ENCODE assay signal across 17 cellular contexts in the genomic region with DNA sequence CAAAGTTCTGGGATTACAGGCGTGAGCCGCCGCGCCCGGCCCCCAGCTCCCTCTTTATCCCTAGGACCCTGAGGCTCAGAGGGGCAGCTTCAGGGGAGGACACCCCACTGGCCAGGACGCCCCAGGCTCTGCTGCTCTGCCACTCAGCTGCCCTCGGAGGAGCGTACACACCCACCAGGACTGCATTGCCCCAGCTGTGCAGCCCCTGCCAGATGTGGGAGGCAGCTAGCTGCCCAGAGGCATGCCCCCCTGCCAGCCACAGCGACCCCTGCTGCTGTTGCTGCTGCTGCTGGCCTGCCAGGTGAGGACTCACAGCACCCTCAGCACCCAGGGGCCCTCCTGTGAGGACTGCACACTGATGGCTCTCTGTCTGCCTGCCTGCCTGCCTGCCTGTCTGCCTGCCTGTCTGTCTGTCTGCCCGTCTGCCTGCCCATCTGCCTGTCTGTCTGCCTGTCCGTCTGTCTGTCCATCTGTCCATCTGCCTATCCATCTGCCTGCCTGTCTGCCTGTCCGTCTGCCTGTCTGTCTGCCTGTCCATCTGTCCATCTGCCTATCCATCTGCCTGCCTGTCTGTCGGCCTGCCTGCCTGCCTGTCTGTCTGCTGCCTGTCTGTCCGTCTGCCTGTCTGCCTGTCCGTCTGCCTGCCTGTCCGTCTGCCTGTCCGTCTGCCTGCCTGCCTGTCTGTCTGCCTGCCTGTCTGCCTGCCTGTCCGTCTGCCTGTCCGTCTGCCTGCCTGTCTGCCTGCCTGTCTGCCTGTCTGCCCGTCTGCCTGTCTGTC. TPM values are rescaled to one million over a fixed set of nuclear protein-coding genes. Genes with fewer than 3 reads are reported as not detected.
A peak's percentile ranks its signal among the peaks of the same experiment; 100 is the strongest.
DNase-seq lines count a peak whose midpoint lies in the region; ATAC-seq and TF ChIP-seq lines count a peak whose summit lies in the region.
"Had no signal": no experiment of that assay in that cellular context is flagged by ENCODE, and none has a peak within 500 bp of the region (broad histone marks: within the 10 kb centered on the region; RNA-seq: fewer than 3 reads in every experiment).

No MANE protein-coding gene starts in this region.

- no peak overlapping the region for H3K27ac ChIP-seq in RWPE1
- no peak overlapping the region for H3K27ac ChIP-seq in foreskin keratinocyte

- no peaks in the 10 kb centered on the region for H3K9me3 Mint-ChIP-seq in osteocyte (ENCODE audit: unreplicated experiment)
- no peaks in the 10 kb centered on the region for H3K9me3 Mint-ChIP-seq in activated CD8-positive, alpha-beta memory T cell treated with anti-CD3 and anti-CD28 coated beads, Interleukin-2, amount 10 ng/mL, durations not matched to agents 7 days and 5 days (ENCODE audit: low read depth)
- H3K9me3 Mint-ChIP-seq: CD4-positive, alpha-beta T cell had no signal

- H3K4me1 ChIP-seq in foreskin keratinocyte = no peaks in the 10 kb centered on the region
- H3K4me1 ChIP-seq: HAP-1 had no signal

- in situ Hi-C loops in GM13976 (cut with MboI; ENCODE audit: low sequenced_read_pairs, unreplicated experiment) = no loop called here

- DNase-seq in Daoy (ENCODE audit: low read depth) (peak; percentile 41), GM13976 (ENCODE audit: low spot score) (no peak), RWPE1 (ENCODE audit: low spot score) (no peak), foreskin keratinocyte (no peak), osteocyte (ENCODE audit: extremely low spot score, unreplicated experiment) (no peak)
- DNase-seq in activated CD8-positive, alpha-beta memory T cell treated with anti-CD3 and anti-CD28 coated beads, Interleukin-2, amount 10 ng/mL, durations not matched to agents 7 days and 5 days = no peak
- DNase-seq: immature natural killer cell; NCI-H2029; stimulated activated naive CD8-positive, alpha-beta T cell treated with anti-CD3 and anti-CD28 coated beads, Interleukin-15, Interleukin-2, amounts not matched to agents 100 U/mL and 50 U/mL, for 24 hours had no signal

- CTCF ChIA-PET in RWPE1 (lab: Yijun Ruan, JAX) = interaction anchor here (0.7 to 1.0 kb wide), 2 partner anchors 73 to 382 kb away, joined by 3 read pairs; no protein-coding TSS in a partner anchor
- CTCF ChIA-PET in activated CD8-positive, alpha-beta memory T cell treated with anti-CD3 and anti-CD28 coated beads, Interleukin-2, amount 10 ng/mL, durations not matched to agents 7 days and 5 days (lab: Charles Lee) = interaction anchor here (0.6 kb wide), 1 partner anchor 31 kb away, joined by 3 read pairs; no protein-coding TSS in a partner anchor

- peaks cover 10% of the 10 kb centered on the region for H3K27me3 Mint-ChIP-seq in osteocyte (ENCODE audit: unreplicated experiment)
- H3K27me3 Mint-ChIP-seq in activated CD8-positive, alpha-beta memory T cell treated with anti-CD3 and anti-CD28 coated beads, Interleukin-2, amount 10 ng/mL, durations not matched to agents 7 days and 5 days = peaks cover 17% of the 10 kb centered on the region

- no peak overlapping the region for H3K4me3 Mint-ChIP-seq in osteocyte (ENCODE audit: unreplicated experiment)
- no peak overlapping the region for H3K4me3 Mint-ChIP-seq in activated CD8-positive, alpha-beta memory T cell treated with anti-CD3 and anti-CD28 coated beads, Interleukin-2, amount 10 ng/mL, durations not matched to agents 7 days and 5 days
- H3K4me3 Mint-ChIP-seq: CD4-positive, alpha-beta T cell; immature natural killer cell had no signal

- TF ChIP-seq CTCF in GM13976 (IDR thresholded peaks at IDR 0.05; ENCODE audit: borderline replicate concordance, control extremely low read depth, extremely low read depth, insufficient read depth, missing control alignments) = peak; percentile 34
- TF ChIP-seq CTCF in RWPE1 (conservative IDR thresholded peaks at IDR 0.05; ENCODE audit: low read depth) = 0 out of 2 replicates have a peak, but pooled peaks have one; percentile 11
- TF ChIP-seq CTCF in foreskin keratinocyte (conservative IDR thresholded peaks at IDR 0.05) = peak; percentile 35
- TF ChIP-seq CTCF in osteocyte (IDR thresholded peaks at IDR 0.05) = no peak

- peaks cover 2% of the 10 kb centered on the region for H3K4me1 Mint-ChIP-seq in osteocyte (ENCODE audit: unreplicated experiment)
- no peaks in the 10 kb centered on the region for H3K4me1 Mint-ChIP-seq in activated CD8-positive, alpha-beta memory T cell treated with anti-CD3 and anti-CD28 coated beads, Interleukin-2, amount 10 ng/mL, durations not matched to agents 7 days and 5 days
- H3K4me1 Mint-ChIP-seq: immature natural killer cell had no signal

- H3K27me3 ChIP-seq in foreskin keratinocyte = peaks cover 54% of the 10 kb centered on the region

- no peaks in the 10 kb centered on the region for H3K36me3 Mint-ChIP-seq in osteocyte (ENCODE audit: unreplicated experiment)
- no peaks in the 10 kb centered on the region for H3K36me3 Mint-ChIP-seq in activated CD8-positive, alpha-beta memory T cell treated with anti-CD3 and anti-CD28 coated beads, Interleukin-2, amount 10 ng/mL, durations not matched to agents 7 days and 5 days
- H3K36me3 Mint-ChIP-seq: immature natural killer cell had no signal

- ATAC-seq in foreskin keratinocyte = no peak
- no peak for ATAC-seq in HG02852 (IDR thresholded peaks at IDR 0.05; ENCODE audit: unreplicated experiment)
- no peak for ATAC-seq in HG02973 (IDR thresholded peaks at IDR 0.05; ENCODE audit: unreplicated experiment)
- no peak for ATAC-seq in activated CD8-positive, alpha-beta memory T cell treated with anti-CD3 and anti-CD28 coated beads, Interleukin-2, amount 10 ng/mL, durations not matched to agents 7 days and 5 days
- ATAC-seq: activated CD4-positive, CD25-positive, alpha-beta regulatory T cell treated with anti-CD3 and anti-CD28 coated beads, Interleukin-2, amount 50 U/mL, for 24 hours; stimulated activated naive CD8-positive, alpha-beta T cell treated with anti-CD3 and anti-CD28 coated beads, Interleukin-15, Interleukin-2, amounts not matched to agents 100 U/mL and 50 U/mL, for 24 hours had no signal

- POLR2A ChIA-PET in RWPE1 (lab: Yijun Ruan, JAX; ENCODE audit: low non-redundant PET) = no interaction called here

- no peak overlapping the region for H3K27ac Mint-ChIP-seq in osteocyte (ENCODE audit: unreplicated experiment)
- H3K27ac Mint-ChIP-seq in activated CD8-positive, alpha-beta memory T cell treated with anti-CD3 and anti-CD28 coated beads, Interleukin-2, amount 10 ng/mL, durations not matched to agents 7 days and 5 days = no peak overlapping the region
- H3K27ac Mint-ChIP-seq: CD4-positive, alpha-beta T cell; immature natural killer cell had no signal

RNA-seq across cellular contexts. Expression of a gene that starts 5.0 kb away (rescaled TPM):
- not detected in 2 replicates for total RNA-seq in Daoy (2014; rRNA removed; shearing (Covaris generic))
- not detected in 2 replicates for total RNA-seq in foreskin keratinocyte
- polyA plus RNA-seq in foreskin keratinocyte = not detected in 2 replicates
- total RNA-seq in osteocyte = not detected in 2 replicates
- not detected for total RNA-seq in activated CD8-positive, alpha-beta memory T cell treated with anti-CD3 and anti-CD28 coated beads, Interleukin-2, amount 10 ng/mL, durations not matched to agents 7 days and 5 days
- total RNA-seq: CD4-positive, alpha-beta T cell; cerebellum; LHCN-M2; ureter had no signal
- polyA plus RNA-seq: immature natural killer cell had no signal

RNA-seq across cellular contexts. Expression of a gene that starts 24.1 kb away (rescaled TPM):
- total RNA-seq in Daoy (2014; rRNA removed; shearing (Covaris generic)) = 78.3 and 91.2 TPM in 2 replicates
- 59.3 and 63.6 TPM in 2 replicates for total RNA-seq in foreskin keratinocyte
- polyA plus RNA-seq in foreskin keratinocyte = 93.7 and 106 TPM in 2 replicates
- total RNA-seq in osteocyte = 169 and 176 TPM in 2 replicates
- 10 to 100 TPM; 49.9 to 50.1 TPM for total RNA-seq in activated CD8-positive, alpha-beta memory T cell treated with anti-CD3 and anti-CD28 coated beads, Interleukin-2, amount 10 ng/mL, durations not matched to agents 7 days and 5 days

RNA-seq across cellular contexts. Expression of a gene that starts 25.9 kb away (rescaled TPM):
- total RNA-seq in Daoy (2014; rRNA removed; shearing (Covaris generic)) = not detected in 2 replicates
- total RNA-seq in foreskin keratinocyte (not detected in 2 replicates), osteocyte (0.62 TPM in 1 of 2 replicates, not detected in the other)
- polyA plus RNA-seq in foreskin keratinocyte = 0.07 and 0.14 TPM in 2 replicates
- not detected for total RNA-seq in activated CD8-positive, alpha-beta memory T cell treated with anti-CD3 and anti-CD28 coated beads, Interleukin-2, amount 10 ng/mL, durations not matched to agents 7 days and 5 days
- total RNA-seq: CD4-positive, alpha-beta T cell; cerebellum; LHCN-M2; ureter had no signal
- polyA plus RNA-seq: immature natural killer cell had no signal

RNA-seq across cellular contexts. Expression of a gene that starts 51.4 kb away (rescaled TPM):
- total RNA-seq in Daoy (2014; rRNA removed; shearing (Covaris generic)) = 1,181 and 1,293 TPM in 2 replicates
- total RNA-seq in foreskin keratinocyte (617 and 692 TPM in 2 replicates), osteocyte (792 and 837 TPM in 2 replicates)
- polyA plus RNA-seq in foreskin keratinocyte = 632 and 778 TPM in 2 replicates
- total RNA-seq in activated CD8-positive, alpha-beta memory T cell treated with anti-CD3 and anti-CD28 coated beads, Interleukin-2, amount 10 ng/mL, durations not matched to agents 7 days and 5 days = 100 to 1,000 TPM; 333 to 416 TPM
